1 cellular context compared by ENCODE assay signal in the genomic region with DNA sequence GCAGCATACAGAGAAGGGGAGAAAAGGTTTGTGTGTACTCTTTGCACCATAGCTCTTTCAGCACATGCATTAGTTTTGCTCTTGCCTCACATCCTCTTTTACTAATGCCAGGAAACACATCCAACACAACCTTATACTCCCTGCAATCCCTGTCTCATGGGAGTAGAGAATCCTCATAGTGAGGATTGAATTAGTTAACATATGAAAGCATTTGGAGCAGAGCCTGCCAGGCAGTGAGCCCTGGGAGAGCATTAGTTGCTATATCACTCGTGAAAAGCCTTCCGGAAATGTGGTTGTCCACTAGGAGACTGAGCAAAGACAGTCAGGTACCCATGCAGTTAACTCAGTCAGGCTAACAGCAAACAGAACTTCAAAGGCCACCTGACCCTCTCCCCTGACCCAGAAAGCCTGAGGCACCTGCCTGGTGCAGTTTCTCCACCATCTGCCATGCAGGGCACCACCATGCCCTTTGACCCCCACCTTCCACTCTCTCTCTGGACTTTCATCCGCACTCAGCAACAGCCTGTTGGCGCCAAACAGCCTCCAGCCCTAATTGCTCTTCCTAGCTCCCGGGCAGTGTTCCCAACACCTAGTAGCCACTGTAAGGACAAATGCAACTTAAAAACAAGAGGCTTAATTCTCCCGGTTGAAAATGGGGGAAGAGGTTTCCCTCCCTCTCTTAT.
TF ChIP-seq lines count a peak whose summit lies in the region.

No MANE protein-coding gene starts in this region.

TF ChIP-seq in HepG2, 621 proteins besides CTCF, POLR2A, EP300 and RAD21 (continued from another document and continues in another):
- TF ChIP-seq HMGXB4 (CRISPR knock-in tag; IDR thresholded peaks at IDR 0.05; ENCODE audit: borderline replicate concordance in 1 of 2, low read depth in 1 of 2) (peak; percentile 55 to 61; a peak in 2 of 4 replicates), ZNF280B (CRISPR knock-in tag; IDR thresholded peaks at IDR 0.05; ENCODE audit: borderline replicate concordance) (no peak; the same call in 1 of the 2 replicates), YEATS4 (CRISPR knock-in tag; IDR thresholded peaks at IDR 0.05; ENCODE audit: borderline replicate concordance) (peak; percentile 85), NFE2L1 (CRISPR knock-in tag; IDR thresholded peaks at IDR 0.05; ENCODE audit: borderline replicate concordance) (no peak), SMARCE1 (IDR thresholded peaks at IDR 0.05; ENCODE audit: borderline replicate concordance) (no peak), KAT2B (IDR thresholded peaks at IDR 0.05; ENCODE audit: borderline replicate concordance, low read depth, low read length) (no peak), NFYC (CRISPR knock-in tag; IDR thresholded peaks at IDR 0.05) (0 out of 2 replicates have a peak, but pooled peaks have one; percentile 19), ZNF333 (CRISPR knock-in tag; IDR thresholded peaks at IDR 0.05; ENCODE audit: borderline replicate concordance) (no peak), CHD4 (IDR thresholded peaks at IDR 0.05; ENCODE audit: borderline replicate concordance, low read length) (no peak; the same call in 1 of the 2 replicates), ZNF552 (CRISPR knock-in tag; IDR thresholded peaks at IDR 0.05; ENCODE audit: borderline replicate concordance) (peak; percentile 78; the same call in 1 of the 2 replicates), ZSCAN21 (CRISPR knock-in tag; IDR thresholded peaks at IDR 0.05; ENCODE audit: borderline replicate concordance) (peak; percentile 99), ZNF501 (CRISPR knock-in tag; IDR thresholded peaks at IDR 0.05) (peak; percentile 79), IRF2 (CRISPR knock-in tag; IDR thresholded peaks at IDR 0.05) (peak; percentile 96), KMT2A (CRISPR knock-in tag; IDR thresholded peaks at IDR 0.05) (peak; percentile 30; the same call in 1 of the 2 replicates), NFYB (CRISPR knock-in tag; IDR thresholded peaks at IDR 0.05) (no peak), DBP (CRISPR knock-in tag; IDR thresholded peaks at IDR 0.05; ENCODE audit: not compliant biosample characterization) (no peak), GLI4 (CRISPR knock-in tag; IDR thresholded peaks at IDR 0.05; ENCODE audit: borderline replicate concordance) (no peak), ZBTB37 (CRISPR knock-in tag; IDR thresholded peaks at IDR 0.05) (peak; percentile 99), ZNF724P (CRISPR knock-in tag; IDR thresholded peaks at IDR 0.05; ENCODE audit: borderline replicate concordance) (no peak), ZNF431 (CRISPR knock-in tag; IDR thresholded peaks at IDR 0.05; ENCODE audit: borderline replicate concordance, low read depth) (peak; percentile 93), ETV5 (CRISPR knock-in tag; IDR thresholded peaks at IDR 0.05; ENCODE audit: borderline replicate concordance) (peak; percentile 92)
- TF ChIP-seq, protein P1, sequence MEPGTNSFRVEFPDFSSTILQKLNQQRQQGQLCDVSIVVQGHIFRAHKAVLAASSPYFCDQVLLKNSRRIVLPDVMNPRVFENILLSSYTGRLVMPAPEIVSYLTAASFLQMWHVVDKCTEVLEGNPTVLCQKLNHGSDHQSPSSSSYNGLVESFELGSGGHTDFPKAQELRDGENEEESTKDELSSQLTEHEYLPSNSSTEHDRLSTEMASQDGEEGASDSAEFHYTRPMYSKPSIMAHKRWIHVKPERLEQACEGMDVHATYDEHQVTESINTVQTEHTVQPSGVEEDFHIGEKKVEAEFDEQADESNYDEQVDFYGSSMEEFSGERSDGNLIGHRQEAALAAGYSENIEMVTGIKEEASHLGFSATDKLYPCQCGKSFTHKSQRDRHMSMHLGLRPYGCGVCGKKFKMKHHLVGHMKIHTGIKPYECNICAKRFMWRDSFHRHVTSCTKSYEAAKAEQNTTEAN (CRISPR knock-in tag; conservative IDR thresholded peaks at IDR 0.05), result peak; percentile 49
- TF ChIP-seq, protein P2, sequence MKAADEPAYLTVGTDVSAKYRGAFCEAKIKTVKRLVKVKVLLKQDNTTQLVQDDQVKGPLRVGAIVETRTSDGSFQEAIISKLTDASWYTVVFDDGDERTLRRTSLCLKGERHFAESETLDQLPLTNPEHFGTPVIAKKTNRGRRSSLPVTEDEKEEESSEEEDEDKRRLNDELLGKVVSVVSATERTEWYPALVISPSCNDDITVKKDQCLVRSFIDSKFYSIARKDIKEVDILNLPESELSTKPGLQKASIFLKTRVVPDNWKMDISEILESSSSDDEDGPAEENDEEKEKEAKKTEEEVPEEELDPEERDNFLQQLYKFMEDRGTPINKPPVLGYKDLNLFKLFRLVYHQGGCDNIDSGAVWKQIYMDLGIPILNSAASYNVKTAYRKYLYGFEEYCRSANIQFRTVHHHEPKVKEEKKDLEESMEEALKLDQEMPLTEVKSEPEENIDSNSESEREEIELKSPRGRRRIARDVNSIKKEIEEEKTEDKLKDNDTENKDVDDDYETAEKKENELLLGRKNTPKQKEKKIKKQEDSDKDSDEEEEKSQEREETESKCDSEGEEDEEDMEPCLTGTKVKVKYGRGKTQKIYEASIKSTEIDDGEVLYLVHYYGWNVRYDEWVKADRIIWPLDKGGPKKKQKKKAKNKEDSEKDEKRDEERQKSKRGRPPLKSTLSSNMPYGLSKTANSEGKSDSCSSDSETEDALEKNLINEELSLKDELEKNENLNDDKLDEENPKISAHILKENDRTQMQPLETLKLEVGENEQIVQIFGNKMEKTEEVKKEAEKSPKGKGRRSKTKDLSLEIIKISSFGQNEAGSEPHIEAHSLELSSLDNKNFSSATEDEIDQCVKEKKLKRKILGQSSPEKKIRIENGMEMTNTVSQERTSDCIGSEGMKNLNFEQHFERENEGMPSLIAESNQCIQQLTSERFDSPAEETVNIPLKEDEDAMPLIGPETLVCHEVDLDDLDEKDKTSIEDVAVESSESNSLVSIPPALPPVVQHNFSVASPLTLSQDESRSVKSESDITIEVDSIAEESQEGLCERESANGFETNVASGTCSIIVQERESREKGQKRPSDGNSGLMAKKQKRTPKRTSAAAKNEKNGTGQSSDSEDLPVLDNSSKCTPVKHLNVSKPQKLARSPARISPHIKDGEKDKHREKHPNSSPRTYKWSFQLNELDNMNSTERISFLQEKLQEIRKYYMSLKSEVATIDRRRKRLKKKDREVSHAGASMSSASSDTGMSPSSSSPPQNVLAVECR (CRISPR knock-in tag; IDR thresholded peaks at IDR 0.05; ENCODE audit: borderline replicate concordance), result peak; percentile 86; the same call in 1 of the 2 replicates
- TF ChIP-seq, protein P3, sequence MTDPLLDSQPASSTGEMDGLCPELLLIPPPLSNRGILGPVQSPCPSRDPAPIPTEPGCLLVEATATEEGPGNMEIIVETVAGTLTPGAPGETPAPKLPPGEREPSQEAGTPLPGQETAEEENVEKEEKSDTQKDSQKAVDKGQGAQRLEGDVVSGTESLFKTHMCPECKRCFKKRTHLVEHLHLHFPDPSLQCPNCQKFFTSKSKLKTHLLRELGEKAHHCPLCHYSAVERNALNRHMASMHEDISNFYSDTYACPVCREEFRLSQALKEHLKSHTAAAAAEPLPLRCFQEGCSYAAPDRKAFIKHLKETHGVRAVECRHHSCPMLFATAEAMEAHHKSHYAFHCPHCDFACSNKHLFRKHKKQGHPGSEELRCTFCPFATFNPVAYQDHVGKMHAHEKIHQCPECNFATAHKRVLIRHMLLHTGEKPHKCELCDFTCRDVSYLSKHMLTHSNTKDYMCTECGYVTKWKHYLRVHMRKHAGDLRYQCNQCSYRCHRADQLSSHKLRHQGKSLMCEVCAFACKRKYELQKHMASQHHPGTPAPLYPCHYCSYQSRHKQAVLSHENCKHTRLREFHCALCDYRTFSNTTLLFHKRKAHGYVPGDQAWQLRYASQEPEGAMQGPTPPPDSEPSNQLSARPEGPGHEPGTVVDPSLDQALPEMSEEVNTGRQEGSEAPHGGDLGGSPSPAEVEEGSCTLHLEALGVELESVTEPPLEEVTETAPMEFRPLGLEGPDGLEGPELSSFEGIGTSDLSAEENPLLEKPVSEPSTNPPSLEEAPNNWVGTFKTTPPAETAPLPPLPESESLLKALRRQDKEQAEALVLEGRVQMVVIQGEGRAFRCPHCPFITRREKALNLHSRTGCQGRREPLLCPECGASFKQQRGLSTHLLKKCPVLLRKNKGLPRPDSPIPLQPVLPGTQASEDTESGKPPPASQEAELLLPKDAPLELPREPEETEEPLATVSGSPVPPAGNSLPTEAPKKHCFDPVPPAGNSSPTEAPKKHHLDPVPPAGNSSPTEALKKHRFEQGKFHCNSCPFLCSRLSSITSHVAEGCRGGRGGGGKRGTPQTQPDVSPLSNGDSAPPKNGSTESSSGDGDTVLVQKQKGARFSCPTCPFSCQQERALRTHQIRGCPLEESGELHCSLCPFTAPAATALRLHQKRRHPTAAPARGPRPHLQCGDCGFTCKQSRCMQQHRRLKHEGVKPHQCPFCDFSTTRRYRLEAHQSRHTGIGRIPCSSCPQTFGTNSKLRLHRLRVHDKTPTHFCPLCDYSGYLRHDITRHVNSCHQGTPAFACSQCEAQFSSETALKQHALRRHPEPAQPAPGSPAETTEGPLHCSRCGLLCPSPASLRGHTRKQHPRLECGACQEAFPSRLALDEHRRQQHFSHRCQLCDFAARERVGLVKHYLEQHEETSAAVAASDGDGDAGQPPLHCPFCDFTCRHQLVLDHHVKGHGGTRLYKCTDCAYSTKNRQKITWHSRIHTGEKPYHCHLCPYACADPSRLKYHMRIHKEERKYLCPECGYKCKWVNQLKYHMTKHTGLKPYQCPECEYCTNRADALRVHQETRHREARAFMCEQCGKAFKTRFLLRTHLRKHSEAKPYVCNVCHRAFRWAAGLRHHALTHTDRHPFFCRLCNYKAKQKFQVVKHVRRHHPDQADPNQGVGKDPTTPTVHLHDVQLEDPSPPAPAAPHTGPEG (CRISPR knock-in tag; IDR thresholded peaks at IDR 0.05), result no peak
- TF ChIP-seq, protein P4, sequence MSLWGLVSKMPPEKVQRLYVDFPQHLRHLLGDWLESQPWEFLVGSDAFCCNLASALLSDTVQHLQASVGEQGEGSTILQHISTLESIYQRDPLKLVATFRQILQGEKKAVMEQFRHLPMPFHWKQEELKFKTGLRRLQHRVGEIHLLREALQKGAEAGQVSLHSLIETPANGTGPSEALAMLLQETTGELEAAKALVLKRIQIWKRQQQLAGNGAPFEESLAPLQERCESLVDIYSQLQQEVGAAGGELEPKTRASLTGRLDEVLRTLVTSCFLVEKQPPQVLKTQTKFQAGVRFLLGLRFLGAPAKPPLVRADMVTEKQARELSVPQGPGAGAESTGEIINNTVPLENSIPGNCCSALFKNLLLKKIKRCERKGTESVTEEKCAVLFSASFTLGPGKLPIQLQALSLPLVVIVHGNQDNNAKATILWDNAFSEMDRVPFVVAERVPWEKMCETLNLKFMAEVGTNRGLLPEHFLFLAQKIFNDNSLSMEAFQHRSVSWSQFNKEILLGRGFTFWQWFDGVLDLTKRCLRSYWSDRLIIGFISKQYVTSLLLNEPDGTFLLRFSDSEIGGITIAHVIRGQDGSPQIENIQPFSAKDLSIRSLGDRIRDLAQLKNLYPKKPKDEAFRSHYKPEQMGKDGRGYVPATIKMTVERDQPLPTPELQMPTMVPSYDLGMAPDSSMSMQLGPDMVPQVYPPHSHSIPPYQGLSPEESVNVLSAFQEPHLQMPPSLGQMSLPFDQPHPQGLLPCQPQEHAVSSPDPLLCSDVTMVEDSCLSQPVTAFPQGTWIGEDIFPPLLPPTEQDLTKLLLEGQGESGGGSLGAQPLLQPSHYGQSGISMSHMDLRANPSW (CRISPR knock-in tag; IDR thresholded peaks at IDR 0.05; ENCODE audit: borderline replicate concordance), result peak; percentile 83; the same call in 1 of the 2 replicates
- TF ChIP-seq, protein P5, sequence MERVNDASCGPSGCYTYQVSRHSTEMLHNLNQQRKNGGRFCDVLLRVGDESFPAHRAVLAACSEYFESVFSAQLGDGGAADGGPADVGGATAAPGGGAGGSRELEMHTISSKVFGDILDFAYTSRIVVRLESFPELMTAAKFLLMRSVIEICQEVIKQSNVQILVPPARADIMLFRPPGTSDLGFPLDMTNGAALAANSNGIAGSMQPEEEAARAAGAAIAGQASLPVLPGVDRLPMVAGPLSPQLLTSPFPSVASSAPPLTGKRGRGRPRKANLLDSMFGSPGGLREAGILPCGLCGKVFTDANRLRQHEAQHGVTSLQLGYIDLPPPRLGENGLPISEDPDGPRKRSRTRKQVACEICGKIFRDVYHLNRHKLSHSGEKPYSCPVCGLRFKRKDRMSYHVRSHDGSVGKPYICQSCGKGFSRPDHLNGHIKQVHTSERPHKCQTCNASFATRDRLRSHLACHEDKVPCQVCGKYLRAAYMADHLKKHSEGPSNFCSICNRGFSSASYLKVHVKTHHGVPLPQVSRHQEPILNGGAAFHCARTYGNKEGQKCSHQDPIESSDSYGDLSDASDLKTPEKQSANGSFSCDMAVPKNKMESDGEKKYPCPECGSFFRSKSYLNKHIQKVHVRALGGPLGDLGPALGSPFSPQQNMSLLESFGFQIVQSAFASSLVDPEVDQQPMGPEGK (CRISPR knock-in tag; IDR thresholded peaks at IDR 0.05), result peak; percentile 84
